27 cellular contexts compared by ENCODE assay signal in genomic region chr7:130333832-130334231, GRCh38. TPM values are rescaled to one million over a fixed set of nuclear protein-coding genes. Genes with fewer than 3 reads are reported as not detected.
"Had no signal": no experiment of that assay in that cellular context is flagged by ENCODE, and none has a peak within 500 bp of the region (broad histone marks: within the 10 kb centered on the region; RNA-seq: fewer than 3 reads in every experiment).

No MANE protein-coding gene starts in this region.

- H3K4me1 Mint-ChIP-seq: memory B cell; naive thymus-derived CD4-positive, alpha-beta T cell; stimulated activated naive CD8-positive, alpha-beta T cell treated with anti-CD3 and anti-CD28 coated beads, Interleukin-15, amount 100 ng/mL, for 72 hours had no signal

- H3K4me3 Mint-ChIP-seq: memory B cell; mesothelial cell of epicardium; naive thymus-derived CD4-positive, alpha-beta T cell; stimulated activated naive CD8-positive, alpha-beta T cell treated with anti-CD3 and anti-CD28 coated beads, Interleukin-15, amount 100 ng/mL, for 72 hours had no signal

- H3K27me3 ChIP-seq: dorsolateral prefrontal cortex, gastrocnemius medialis, neutrophil, suprapubic skin, transverse colon, upper lobe of right lung, uterus had no signal

- H3K27ac Mint-ChIP-seq: memory B cell; naive thymus-derived CD4-positive, alpha-beta T cell; stimulated activated naive CD8-positive, alpha-beta T cell treated with anti-CD3 and anti-CD28 coated beads, Interleukin-15, amount 100 ng/mL, for 72 hours had no signal

- H3K9me3 ChIP-seq: gastrocnemius medialis, lower lobe of right lung, neutrophil, prostate gland, suprapubic skin, transverse colon, upper lobe of right lung, uterus had no signal

- ATAC-seq: gastrocnemius medialis; lower lobe of right lung; naive thymus-derived CD4-positive, alpha-beta T cell; stimulated activated naive CD8-positive, alpha-beta T cell treated with anti-CD3 and anti-CD28 coated beads, Interleukin-15, amount 100 ng/mL, for 72 hours; upper lobe of right lung had no signal

- H3K27ac ChIP-seq: dorsolateral prefrontal cortex, gastrocnemius medialis, lower lobe of right lung, neutrophil, prostate gland, skin epidermis, suprapubic skin, transverse colon, upper lobe of right lung, uterus had no signal

- H3K27me3 Mint-ChIP-seq: stimulated activated naive CD8-positive, alpha-beta T cell treated with anti-CD3 and anti-CD28 coated beads, Interleukin-15, amount 100 ng/mL, for 72 hours had no signal

- H3K36me3 ChIP-seq: gastrocnemius medialis, lower lobe of right lung, neutrophil, prostate gland, suprapubic skin, transverse colon, upper lobe of right lung, uterus had no signal

- DNase-seq: cerebellar nuclear complex; dorsolateral prefrontal cortex; effector CD4-positive, alpha-beta T cell; foreskin fibroblast; gastrocnemius medialis; head of caudate nucleus; left ventricle myocardium superior; lower lobe of right lung; naive thymus-derived CD4-positive, alpha-beta T cell; stimulated activated CD4-positive, alpha-beta T cell treated with anti-CD3 and anti-CD28 coated beads, Interleukin-15, amount 100 ng/mL, for 24 hours; stimulated activated CD4-positive, alpha-beta T cell treated with anti-CD3 and anti-CD28 coated beads, Interleukin-2, amount 100 ng/mL, for 48 hours; stimulated activated naive CD4-positive, alpha-beta T cell; stimulated activated naive CD8-positive, alpha-beta T cell treated with anti-CD3 and anti-CD28 coated beads, Interleukin-15, amount 100 ng/mL, for 72 hours; transverse colon; upper lobe of right lung had no signal

- H3K9me3 Mint-ChIP-seq: memory B cell; mesothelial cell of epicardium; naive thymus-derived CD4-positive, alpha-beta T cell; stimulated activated naive CD8-positive, alpha-beta T cell treated with anti-CD3 and anti-CD28 coated beads, Interleukin-15, amount 100 ng/mL, for 72 hours had no signal

- H3K4me1 ChIP-seq: gastrocnemius medialis, lower lobe of right lung, prostate gland, transverse colon, upper lobe of right lung, uterus had no signal

- H3K4me3 ChIP-seq: dorsolateral prefrontal cortex, gastrocnemius medialis, lower lobe of right lung, prostate gland, skin epidermis, suprapubic skin, transverse colon, upper lobe of right lung, uterus had no signal

- H3K36me3 Mint-ChIP-seq: memory B cell; naive thymus-derived CD4-positive, alpha-beta T cell had no signal

RNA-seq across cellular contexts. Expression of gene CPA5, which starts 10.8 kb away (rescaled TPM):
- total RNA-seq: gastrocnemius medialis, glomerular endothelial cell, left ventricle myocardium superior, lower lobe of right lung, mesothelial cell of epicardium, omental fat pad, right cardiac atrium, transverse colon, upper lobe of right lung, uterus had no signal
- polyA plus RNA-seq: neural cell, right cardiac atrium had no signal

RNA-seq across cellular contexts. Expression of gene CPA4, which starts 40.9 kb away (rescaled TPM):
- total RNA-seq: gastrocnemius medialis; lower lobe of right lung; naive thymus-derived CD4-positive, alpha-beta T cell; transverse colon; upper lobe of right lung had no signal
- polyA plus RNA-seq: naive thymus-derived CD4-positive, alpha-beta T cell had no signal

RNA-seq across cellular contexts. Expression of gene CPA1, which starts 46.5 kb away (rescaled TPM):
- total RNA-seq: gastrocnemius medialis; glomerular endothelial cell; left ventricle myocardium superior; naive thymus-derived CD4-positive, alpha-beta T cell; suprapubic skin; transverse colon; upper lobe of right lung had no signal
- polyA plus RNA-seq: keratinocyte; naive thymus-derived CD4-positive, alpha-beta T cell; neural cell had no signal
